1 cellular context compared by ENCODE assay signal in the genomic region with DNA sequence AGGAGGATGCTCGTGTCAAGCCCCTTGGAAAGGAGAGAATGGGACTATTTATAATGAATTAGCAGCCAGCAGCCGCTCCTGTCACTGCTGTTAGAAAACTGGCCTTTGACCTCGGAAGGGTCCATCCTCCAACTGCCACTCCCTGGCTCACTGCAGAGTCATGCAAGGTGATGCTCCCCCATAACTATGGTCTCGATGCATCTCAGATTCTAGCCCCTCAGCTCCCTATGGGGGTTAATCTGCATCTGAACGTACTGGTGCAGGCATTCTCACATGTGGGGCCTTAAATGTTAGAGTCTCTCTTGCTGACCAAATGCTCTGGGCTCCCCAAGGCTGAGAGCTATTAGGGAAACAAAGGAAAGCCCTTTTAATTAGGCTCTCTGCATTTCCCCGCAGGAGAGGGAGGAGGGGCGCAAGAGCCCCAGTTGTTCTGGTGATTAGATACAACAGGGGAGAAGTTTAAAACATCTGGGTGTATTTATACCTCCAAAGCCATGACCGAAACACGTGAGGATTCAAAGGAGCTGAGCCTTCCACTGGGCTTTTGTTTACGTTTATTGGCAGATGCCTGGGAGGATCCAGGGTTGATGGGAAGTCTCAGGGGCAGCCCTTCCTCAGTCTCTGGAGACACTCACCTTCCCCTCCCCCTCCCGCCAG.
TF ChIP-seq lines count a peak whose summit lies in the region.

No MANE protein-coding gene starts in this region.

TF ChIP-seq in HepG2, 621 proteins besides CTCF, POLR2A, EP300 and RAD21 (continued from another document):
- TF ChIP-seq, protein P1, sequence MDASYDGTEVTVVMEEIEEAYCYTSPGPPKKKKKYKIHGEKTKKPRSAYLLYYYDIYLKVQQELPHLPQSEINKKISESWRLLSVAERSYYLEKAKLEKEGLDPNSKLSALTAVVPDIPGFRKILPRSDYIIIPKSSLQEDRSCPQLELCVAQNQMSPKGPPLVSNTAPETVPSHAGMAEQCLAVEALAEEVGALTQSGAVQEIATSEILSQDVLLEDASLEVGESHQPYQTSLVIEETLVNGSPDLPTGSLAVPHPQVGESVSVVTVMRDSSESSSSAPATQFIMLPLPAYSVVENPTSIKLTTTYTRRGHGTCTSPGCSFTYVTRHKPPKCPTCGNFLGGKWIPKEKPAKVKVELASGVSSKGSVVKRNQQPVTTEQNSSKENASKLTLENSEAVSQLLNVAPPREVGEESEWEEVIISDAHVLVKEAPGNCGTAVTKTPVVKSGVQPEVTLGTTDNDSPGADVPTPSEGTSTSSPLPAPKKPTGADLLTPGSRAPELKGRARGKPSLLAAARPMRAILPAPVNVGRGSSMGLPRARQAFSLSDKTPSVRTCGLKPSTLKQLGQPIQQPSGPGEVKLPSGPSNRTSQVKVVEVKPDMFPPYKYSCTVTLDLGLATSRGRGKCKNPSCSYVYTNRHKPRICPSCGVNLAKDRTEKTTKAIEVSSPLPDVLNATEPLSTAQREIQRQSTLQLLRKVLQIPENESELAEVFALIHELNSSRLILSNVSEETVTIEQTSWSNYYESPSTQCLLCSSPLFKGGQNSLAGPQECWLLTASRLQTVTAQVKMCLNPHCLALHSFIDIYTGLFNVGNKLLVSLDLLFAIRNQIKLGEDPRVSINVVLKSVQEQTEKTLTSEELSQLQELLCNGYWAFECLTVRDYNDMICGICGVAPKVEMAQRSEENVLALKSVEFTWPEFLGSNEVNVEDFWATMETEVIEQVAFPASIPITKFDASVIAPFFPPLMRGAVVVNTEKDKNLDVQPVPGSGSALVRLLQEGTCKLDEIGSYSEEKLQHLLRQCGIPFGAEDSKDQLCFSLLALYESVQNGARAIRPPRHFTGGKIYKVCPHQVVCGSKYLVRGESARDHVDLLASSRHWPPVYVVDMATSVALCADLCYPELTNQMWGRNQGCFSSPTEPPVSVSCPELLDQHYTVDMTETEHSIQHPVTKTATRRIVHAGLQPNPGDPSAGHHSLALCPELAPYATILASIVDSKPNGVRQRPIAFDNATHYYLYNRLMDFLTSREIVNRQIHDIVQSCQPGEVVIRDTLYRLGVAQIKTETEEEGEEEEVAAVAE (CRISPR knock-in tag; IDR thresholded peaks at IDR 0.05; ENCODE audit: borderline replicate concordance), result no peak
- TF ChIP-seq GTF2F1 (IDR thresholded peaks at IDR 0.05; ENCODE audit: low read length), result no peak
- TF ChIP-seq AGO2 (optimal IDR thresholded peaks at IDR 0.05; ENCODE audit: low read depth, low read length), result no peak
- no peak for TF ChIP-seq CCDC6 (CRISPR knock-in tag; IDR thresholded peaks at IDR 0.05)
- peak; percentile 54; the same call in 1 of the 2 replicates for TF ChIP-seq NR2F2 (IDR thresholded peaks at IDR 0.05; ENCODE audit: borderline replicate concordance, low read depth)
- no peak for TF ChIP-seq ZNF124 (CRISPR knock-in tag; IDR thresholded peaks at IDR 0.05)
- TF ChIP-seq, protein P2, sequence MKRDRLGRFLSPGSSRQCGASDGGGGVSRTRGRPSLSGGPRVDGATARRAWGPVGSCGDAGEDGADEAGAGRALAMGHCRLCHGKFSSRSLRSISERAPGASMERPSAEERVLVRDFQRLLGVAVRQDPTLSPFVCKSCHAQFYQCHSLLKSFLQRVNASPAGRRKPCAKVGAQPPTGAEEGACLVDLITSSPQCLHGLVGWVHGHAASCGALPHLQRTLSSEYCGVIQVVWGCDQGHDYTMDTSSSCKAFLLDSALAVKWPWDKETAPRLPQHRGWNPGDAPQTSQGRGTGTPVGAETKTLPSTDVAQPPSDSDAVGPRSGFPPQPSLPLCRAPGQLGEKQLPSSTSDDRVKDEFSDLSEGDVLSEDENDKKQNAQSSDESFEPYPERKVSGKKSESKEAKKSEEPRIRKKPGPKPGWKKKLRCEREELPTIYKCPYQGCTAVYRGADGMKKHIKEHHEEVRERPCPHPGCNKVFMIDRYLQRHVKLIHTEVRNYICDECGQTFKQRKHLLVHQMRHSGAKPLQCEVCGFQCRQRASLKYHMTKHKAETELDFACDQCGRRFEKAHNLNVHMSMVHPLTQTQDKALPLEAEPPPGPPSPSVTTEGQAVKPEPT (CRISPR knock-in tag; IDR thresholded peaks at IDR 0.05; ENCODE audit: low read depth), result no peak
- TF ChIP-seq MBNL3 (CRISPR knock-in tag; conservative IDR thresholded peaks at IDR 0.05), result no peak
- TF ChIP-seq THAP11 (CRISPR knock-in tag; IDR thresholded peaks at IDR 0.05), result no peak
- TF ChIP-seq MIER2 (CRISPR knock-in tag; IDR thresholded peaks at IDR 0.05), result no peak
- no peak for TF ChIP-seq ZNF530 (CRISPR knock-in tag; IDR thresholded peaks at IDR 0.05; ENCODE audit: low read depth)
- TF ChIP-seq ZFP36L2 (CRISPR knock-in tag; IDR thresholded peaks at IDR 0.05), result no peak
- TF ChIP-seq, protein P3, sequence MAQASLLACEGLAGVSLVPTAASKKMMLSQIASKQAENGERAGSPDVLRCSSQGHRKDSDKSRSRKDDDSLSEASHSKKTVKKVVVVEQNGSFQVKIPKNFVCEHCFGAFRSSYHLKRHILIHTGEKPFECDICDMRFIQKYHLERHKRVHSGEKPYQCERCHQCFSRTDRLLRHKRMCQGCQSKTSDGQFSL (CRISPR knock-in tag; IDR thresholded peaks at IDR 0.05), result no peak
- no peak for TF ChIP-seq HDAC6 (IDR thresholded peaks at IDR 0.05; ENCODE audit: low read depth, low read length)
- TF ChIP-seq, protein P4, sequence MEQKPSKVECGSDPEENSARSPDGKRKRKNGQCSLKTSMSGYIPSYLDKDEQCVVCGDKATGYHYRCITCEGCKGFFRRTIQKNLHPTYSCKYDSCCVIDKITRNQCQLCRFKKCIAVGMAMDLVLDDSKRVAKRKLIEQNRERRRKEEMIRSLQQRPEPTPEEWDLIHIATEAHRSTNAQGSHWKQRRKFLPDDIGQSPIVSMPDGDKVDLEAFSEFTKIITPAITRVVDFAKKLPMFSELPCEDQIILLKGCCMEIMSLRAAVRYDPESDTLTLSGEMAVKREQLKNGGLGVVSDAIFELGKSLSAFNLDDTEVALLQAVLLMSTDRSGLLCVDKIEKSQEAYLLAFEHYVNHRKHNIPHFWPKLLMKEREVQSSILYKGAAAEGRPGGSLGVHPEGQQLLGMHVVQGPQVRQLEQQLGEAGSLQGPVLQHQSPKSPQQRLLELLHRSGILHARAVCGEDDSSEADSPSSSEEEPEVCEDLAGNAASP (CRISPR knock-in tag; IDR thresholded peaks at IDR 0.05; ENCODE audit: borderline replicate concordance), result peak; percentile 25; the same call in 1 of the 2 replicates
- TF ChIP-seq ZNF547 (CRISPR knock-in tag; IDR thresholded peaks at IDR 0.05), result no peak
- no peak for TF ChIP-seq SMAD9 (CRISPR knock-in tag; IDR thresholded peaks at IDR 0.05)
- TF ChIP-seq ZNF160 (CRISPR knock-in tag; IDR thresholded peaks at IDR 0.05), result no peak
- TF ChIP-seq ZNF441 (CRISPR knock-in tag; IDR thresholded peaks at IDR 0.05; ENCODE audit: borderline replicate concordance), result 0 out of 2 replicates have a peak, but pooled peaks have one; percentile 29
